Comparison of ENCODE assay signal across 15 cellular contexts in the genomic region with DNA sequence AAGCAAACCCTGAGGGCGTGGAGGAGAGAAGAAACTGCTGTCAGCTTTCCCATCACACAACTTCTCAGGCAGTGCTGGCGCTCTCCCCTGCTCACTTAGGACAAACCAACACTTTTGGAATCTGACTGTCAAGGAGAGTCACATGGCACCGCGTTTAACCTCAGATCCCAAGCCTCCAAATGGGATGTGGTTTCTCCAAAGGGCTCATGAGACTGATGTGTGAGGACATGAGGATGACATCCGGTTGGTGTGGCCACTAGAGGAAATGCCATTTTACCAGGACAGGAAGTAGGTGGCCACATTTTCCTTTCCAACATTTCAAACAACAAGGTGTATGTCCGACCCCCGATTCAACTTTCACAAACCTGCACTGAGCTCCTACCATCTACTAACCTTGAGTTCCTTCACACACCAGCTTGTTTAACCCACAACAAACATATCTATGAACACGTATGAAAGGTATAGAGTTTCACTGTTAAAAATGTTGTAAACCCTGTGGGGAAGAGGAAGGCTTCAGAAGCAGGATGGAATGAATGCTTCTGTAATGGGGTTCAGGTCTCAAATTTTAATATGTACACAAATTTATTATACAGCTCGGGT. TPM values are rescaled to one million over a fixed set of nuclear protein-coding genes. Genes with fewer than 3 reads are reported as not detected.
DNase-seq lines count a peak whose midpoint lies in the region; ATAC-seq, FAIRE-seq and TF ChIP-seq lines count a peak whose summit lies in the region.
"Had no signal": no experiment of that assay in that cellular context is flagged by ENCODE, and none has a peak within 500 bp of the region (broad histone marks: within the 10 kb centered on the region; RNA-seq: fewer than 3 reads in every experiment).

No MANE protein-coding gene starts in this region.

- H3K27me3 ChIP-seq in bronchial epithelial cell (ENCODE audit: control insufficient read depth, insufficient read depth, low read length) (no peaks in the 10 kb centered on the region), trophoblast cell (ENCODE audit: insufficient read depth, low read length) (no peaks in the 10 kb centered on the region)

- H3K23ac ChIP-seq in trophoblast cell (ENCODE audit: low read length), result no peak overlapping the region

- TF ChIP-seq CTCF in bronchial epithelial cell (IDR thresholded peaks at IDR 0.05; ENCODE audit: insufficient read depth, low read length, severe bottlenecking), result no peak

- no peaks in the 10 kb centered on the region for H3K9me3 Mint-ChIP-seq in activated naive CD4-positive, alpha-beta T cell treated with anti-CD3 and anti-CD28 coated beads, Interleukin-2, amount 10 ng/mL, durations not matched to agents 7 days and 5 days

- peaks cover 8 to 11% of the 10 kb centered on the region in 2 experiments for H3K4me1 ChIP-seq in trophoblast cell (ENCODE audit: control insufficient read depth in 1 of 2, insufficient read depth in 2 of 2, low read length in 2 of 2)
- H3K4me1 ChIP-seq: psoas muscle had no signal

- no peak overlapping the region for H2AFZ ChIP-seq in trophoblast cell (ENCODE audit: insufficient read depth, low read length, poor library complexity)

- H3K9ac ChIP-seq in trophoblast cell (ENCODE audit: low read length), result no peak overlapping the region

- peak overlapping the region; percentile 28 for H2BK12ac ChIP-seq in trophoblast cell (ENCODE audit: low read length)

- peak; percentile 46 for DNase-seq in activated naive CD4-positive, alpha-beta T cell treated with anti-CD3 and anti-CD28 coated beads, Interleukin-2, amount 10 ng/mL, durations not matched to agents 7 days and 5 days
- no peak for DNase-seq in activated naive CD4-positive, alpha-beta T cell treated with Interleukin-2 at 50 U/mL for 16 hours
- peak; percentile 16 for DNase-seq in RCC 7860 (ENCODE audit: low spot score)
- DNase-seq in bronchial epithelial cell (ENCODE audit: low read depth), result no peak
- DNase-seq in trophoblast cell, result no peak
- DNase-seq in SK-N-DZ (ENCODE audit: low spot score), result no peak
- DNase-seq in activated effector memory CD4-positive, alpha-beta T cell treated with Interleukin-2 at 50 U/mL for 16 hours, result no peak
- DNase-seq: activated CD4-positive, alpha-beta T cell treated with anti-CD3 and anti-CD28 coated beads, Interleukin-2, amount 50 U/mL, for 48 hours; erythroblast; head of caudate nucleus; kidney glomerular epithelial cell; mucosa of descending colon; NCI-H2081; psoas muscle had no signal

- H3K79me1 ChIP-seq in trophoblast cell (ENCODE audit: low read length), result no peaks in the 10 kb centered on the region

- peaks cover 57% of the 10 kb centered on the region for H3K4me1 Mint-ChIP-seq in activated naive CD4-positive, alpha-beta T cell treated with anti-CD3 and anti-CD28 coated beads, Interleukin-2, amount 10 ng/mL, durations not matched to agents 7 days and 5 days

- no peak overlapping the region for H2AK5ac ChIP-seq in trophoblast cell (ENCODE audit: low read length)

- no peak overlapping the region for H4K91ac ChIP-seq in trophoblast cell (ENCODE audit: low read depth, low read length)

- peak overlapping the region; percentile 48 for H3K18ac ChIP-seq in trophoblast cell (ENCODE audit: low read length)

- H2BK120ac ChIP-seq in trophoblast cell (ENCODE audit: insufficient read depth, low read length, poor library complexity), result no peak overlapping the region

- no peak overlapping the region for H3K4me2 ChIP-seq in trophoblast cell (ENCODE audit: low read length)

- CTCF ChIA-PET in activated naive CD4-positive, alpha-beta T cell treated with anti-CD3 and anti-CD28 coated beads, Interleukin-2, amount 10 ng/mL, durations not matched to agents 7 days and 5 days (lab: Charles Lee), result interaction anchor here (0.7 to 1.8 kb wide), 5 partner anchors 35 to 195 kb away, joined by 3 to 6 read pairs (median 4); no protein-coding TSS in a partner anchor

- H3K4me3 ChIP-seq in bronchial epithelial cell (ENCODE audit: low read depth, low read length) (no peak overlapping the region), trophoblast cell (ENCODE audit: low read depth, low read length) (no peak overlapping the region)
- H3K4me3 ChIP-seq: mucosa of descending colon, psoas muscle had no signal

- no peak for FAIRE-seq in RCC 7860 (lab: Jason Lieb, UNC)
- peak; percentile 64 for FAIRE-seq in bronchial epithelial cell (lab: Jason Lieb, UNC)

- no peaks in the 10 kb centered on the region for H3K9me3 ChIP-seq in trophoblast cell (ENCODE audit: insufficient read depth, low read depth, low read length)
- H3K9me3 ChIP-seq: mucosa of descending colon, psoas muscle had no signal

- peak overlapping the region; percentile 26 for H3K14ac ChIP-seq in trophoblast cell (ENCODE audit: low read length)

- no peak overlapping the region for H2BK5ac ChIP-seq in trophoblast cell (ENCODE audit: low read depth, low read length, poor library complexity)

- H4K8ac ChIP-seq in trophoblast cell (ENCODE audit: low read depth, low read length), result no peak overlapping the region

- no peak for ATAC-seq in HG03520 (IDR thresholded peaks at IDR 0.05; ENCODE audit: unreplicated experiment)
- ATAC-seq: mucosa of descending colon, psoas muscle had no signal

- H3K27ac Mint-ChIP-seq in activated naive CD4-positive, alpha-beta T cell treated with anti-CD3 and anti-CD28 coated beads, Interleukin-2, amount 10 ng/mL, durations not matched to agents 7 days and 5 days, result peak overlapping the region; percentile 0

- no peak overlapping the region for H3K4ac ChIP-seq in trophoblast cell (ENCODE audit: low read depth, low read length)

- no peaks in the 10 kb centered on the region for H3K36me3 ChIP-seq in bronchial epithelial cell (ENCODE audit: control insufficient read depth, insufficient read depth, low read length)
- peaks cover 0 to 2% of the 10 kb centered on the region in 2 experiments for H3K36me3 ChIP-seq in trophoblast cell (ENCODE audit: control insufficient read depth in 1 of 2, insufficient read depth in 2 of 2, low read length in 2 of 2)

- H3K27me3 Mint-ChIP-seq in activated naive CD4-positive, alpha-beta T cell treated with anti-CD3 and anti-CD28 coated beads, Interleukin-2, amount 10 ng/mL, durations not matched to agents 7 days and 5 days, result no peaks in the 10 kb centered on the region

- no peak overlapping the region for H4K12ac ChIP-seq in trophoblast cell (ENCODE audit: low read depth, low read length)

- peaks cover 4% of the 10 kb centered on the region for H3K36me3 Mint-ChIP-seq in activated naive CD4-positive, alpha-beta T cell treated with anti-CD3 and anti-CD28 coated beads, Interleukin-2, amount 10 ng/mL, durations not matched to agents 7 days and 5 days

- H3K4me3 Mint-ChIP-seq in activated naive CD4-positive, alpha-beta T cell treated with anti-CD3 and anti-CD28 coated beads, Interleukin-2, amount 10 ng/mL, durations not matched to agents 7 days and 5 days, result no peak overlapping the region

- WGBS in trophoblast cell (ENCODE audit: extremely low coverage, insufficient coverage, insufficient read length), result no CpG with 5 or more reads among the region's 9 CpGs

- H3K79me2 ChIP-seq in trophoblast cell (ENCODE audit: control insufficient read depth, insufficient read depth, low read length, poor library complexity), result no peaks in the 10 kb centered on the region

- no peak overlapping the region for H3K27ac ChIP-seq in trophoblast cell (ENCODE audit: low read depth, low read length)
- H3K27ac ChIP-seq: psoas muscle had no signal

RNA-seq across cellular contexts. Expression of gene DOCK9, which starts 3.8 kb away (rescaled TPM):
- total RNA-seq in bronchial epithelial cell, result 62.1 and 72.9 TPM in 2 replicates
- polyA plus RNA-seq in trophoblast cell (2013), result 135 and 138 TPM in 2 replicates
- 1.9 and 2.7 TPM in 2 replicates for polyA plus RNA-seq in SK-N-DZ (2014; cell fraction: cytosol; rRNA removed)
- polyA plus RNA-seq in SK-N-DZ (2014; cell fraction: nucleus; rRNA removed), result 1.2 and 3.3 TPM in 2 replicates

Comparison
In these comparisons a context has a peak if more than half of its experiments do, and no peak if none do; other contexts are left out.
1. DNase-seq: peak in activated naive CD4-positive, alpha-beta T cell treated with anti-CD3 and anti-CD28 coated beads, Interleukin-2, amount 10 ng/mL, durations not matched to agents 7 days and 5 days (single experiment) and RCC 7860 (single experiment); none in activated naive CD4-positive, alpha-beta T cell treated with Interleukin-2 at 50 U/mL for 16 hours (single experiment), bronchial epithelial cell (single experiment), trophoblast cell (0 of 2), SK-N-DZ (single experiment) and activated effector memory CD4-positive, alpha-beta T cell treated with Interleukin-2 at 50 U/mL for 16 hours (single experiment).